7 cellular contexts compared by ENCODE assay signal in the genomic region with DNA sequence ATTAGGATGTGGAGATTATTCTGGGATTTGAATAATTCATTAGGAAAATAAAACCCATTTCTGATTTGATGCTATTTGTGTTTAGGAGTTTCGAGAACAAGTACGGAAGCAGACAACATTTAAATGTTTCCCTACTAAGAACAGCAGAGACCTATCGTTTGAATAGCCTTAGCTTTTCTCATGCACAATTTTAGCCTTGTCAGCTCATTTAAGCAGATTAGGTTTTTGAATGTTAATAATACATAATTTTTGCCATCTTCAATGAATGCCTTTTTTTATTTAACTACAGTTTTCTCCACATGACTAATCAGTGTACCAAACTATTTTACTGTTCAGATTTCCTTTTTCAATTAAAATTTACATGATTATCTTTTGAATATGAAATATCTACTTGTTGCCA.
"Had no signal": no experiment of that assay in that cellular context is flagged by ENCODE, and none has a peak within 500 bp of the region (broad histone marks: within the 10 kb centered on the region; RNA-seq: fewer than 3 reads in every experiment).

No MANE protein-coding gene starts in this region.

- H3K9ac ChIP-seq: KMS-11 had no signal

- H3K4me2 ChIP-seq: KMS-11 had no signal

- H3K27ac ChIP-seq: HL-60, KMS-11 had no signal

- DNase-seq: Karpas-422, Kasumi-1, KBM-7, KG1 had no signal

- FAIRE-seq: HTR-8/SVneo had no signal
